7 cellular contexts compared by ENCODE assay signal in the genomic region with DNA sequence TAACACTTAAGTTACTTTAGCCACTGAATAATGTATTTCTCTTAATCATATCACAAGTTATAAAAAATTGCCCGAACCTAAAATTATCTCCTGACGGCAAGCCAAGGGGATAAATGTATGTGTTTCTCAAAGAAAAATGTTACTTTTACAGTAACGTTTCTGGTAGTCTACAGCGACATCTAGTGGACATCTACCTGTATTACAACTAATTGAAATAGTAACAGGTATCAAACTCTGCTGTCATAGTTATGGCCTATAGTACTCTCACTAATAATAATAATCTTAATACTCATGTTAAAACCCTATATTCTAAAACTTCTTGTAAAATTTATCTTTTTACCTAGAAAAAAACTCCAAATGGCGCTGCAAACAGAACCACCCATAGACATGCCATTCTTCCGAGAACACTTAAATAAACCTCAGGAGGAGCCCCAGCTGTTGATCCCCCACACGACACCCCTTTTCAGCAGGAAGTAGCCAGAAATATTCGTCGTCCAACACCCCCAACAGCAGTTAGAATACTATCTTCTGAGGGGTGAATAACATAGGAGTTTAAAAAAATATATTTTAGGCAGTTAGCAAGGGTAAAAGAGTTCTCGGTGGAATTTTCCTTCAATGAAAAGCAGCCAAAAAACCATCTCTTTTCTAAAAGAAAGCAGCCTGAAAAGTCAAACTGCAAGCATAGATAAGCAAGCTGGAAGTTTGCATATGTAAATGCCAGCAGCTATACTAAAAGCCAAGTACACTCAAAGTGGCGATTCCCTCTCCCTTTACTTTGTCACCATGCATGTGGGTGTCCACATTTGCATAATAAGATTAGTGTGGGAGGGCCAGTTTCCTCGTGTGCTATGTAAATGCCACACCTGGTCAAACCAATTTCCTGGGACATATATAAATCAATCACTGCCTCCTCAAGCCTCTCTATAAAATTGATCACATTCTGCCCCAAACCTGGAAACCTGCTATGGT. TPM values are rescaled to one million over a fixed set of nuclear protein-coding genes. Genes with fewer than 3 reads are reported as not detected.
DNase-seq lines count a peak whose midpoint lies in the region; ATAC-seq and TF ChIP-seq lines count a peak whose summit lies in the region.

No MANE protein-coding gene starts in this region.

- POLR2A ChIA-PET in GM10248 (lab: Yijun Ruan, JAX), result no interaction called here

- DNase-seq in GM10248 (ENCODE audit: extremely low spot score) (no peak), neural crest cell (ENCODE audit: low read depth, low spot score) (no peak), NCI-H2081 (lab: John Stamatoyannopoulos, UW) (no peak), nucleus accumbens (lab: John Stamatoyannopoulos, UW) (no peak)

- H3K27ac Mint-ChIP-seq in brain, result no peak overlapping the region
- H3K27ac Mint-ChIP-seq in neural crest cell (ENCODE audit: unreplicated experiment), result no peak overlapping the region

- peak; percentile 87 for ATAC-seq in HG03139 (IDR thresholded peaks at IDR 0.05; ENCODE audit: unreplicated experiment)
- no peak for ATAC-seq in GM18861 (IDR thresholded peaks at IDR 0.05; ENCODE audit: unreplicated experiment)

- CTCF ChIA-PET in GM10248 (lab: Yijun Ruan, JAX), result interaction anchor here (0.9 to 1.6 kb wide), 3 partner anchors 11 to 27 kb away, joined by 3 to 5 read pairs (median 3); no protein-coding TSS in a partner anchor

- H3K9me3 Mint-ChIP-seq in brain (peaks cover 19 to 44% (median 25%) of the 10 kb centered on the region in 5 experiments), neural crest cell (peaks cover 31% of the 10 kb centered on the region)

- TF ChIP-seq CTCF in GM10248 (IDR thresholded peaks at IDR 0.05; ENCODE audit: control extremely low read depth, extremely low read depth, low read depth, missing control alignments) (peak; percentile 51), brain (conservative IDR thresholded peaks at IDR 0.05) (peak; percentile 31 to 66), neural crest cell (conservative IDR thresholded peaks at IDR 0.05) (peak; percentile 61)

- H3K4me3 Mint-ChIP-seq in brain (no peak overlapping the region), neural crest cell (no peak overlapping the region)

- H3K4me1 Mint-ChIP-seq in brain (no peaks in the 10 kb centered on the region), neural crest cell (no peaks in the 10 kb centered on the region)

- H3K36me3 Mint-ChIP-seq in brain, result no peaks in the 10 kb centered on the region
- peaks cover 5% of the 10 kb centered on the region for H3K36me3 Mint-ChIP-seq in neural crest cell (ENCODE audit: low read depth)

- H3K27me3 Mint-ChIP-seq in brain (no peaks in the 10 kb centered on the region), neural crest cell (ENCODE audit: low read depth) (no peaks in the 10 kb centered on the region)

RNA-seq across cellular contexts. Expression of a gene that starts 40.5 kb away (rescaled TPM):
- 0.56 TPM for polyA plus RNA-seq in brain (ENCODE audit: insufficient read depth, low read depth, low replicate concordance)
- 18.7 and 18.8 TPM in 2 replicates for total RNA-seq in neural crest cell
